2 cellular contexts compared by ENCODE assay signal in the genomic region with DNA sequence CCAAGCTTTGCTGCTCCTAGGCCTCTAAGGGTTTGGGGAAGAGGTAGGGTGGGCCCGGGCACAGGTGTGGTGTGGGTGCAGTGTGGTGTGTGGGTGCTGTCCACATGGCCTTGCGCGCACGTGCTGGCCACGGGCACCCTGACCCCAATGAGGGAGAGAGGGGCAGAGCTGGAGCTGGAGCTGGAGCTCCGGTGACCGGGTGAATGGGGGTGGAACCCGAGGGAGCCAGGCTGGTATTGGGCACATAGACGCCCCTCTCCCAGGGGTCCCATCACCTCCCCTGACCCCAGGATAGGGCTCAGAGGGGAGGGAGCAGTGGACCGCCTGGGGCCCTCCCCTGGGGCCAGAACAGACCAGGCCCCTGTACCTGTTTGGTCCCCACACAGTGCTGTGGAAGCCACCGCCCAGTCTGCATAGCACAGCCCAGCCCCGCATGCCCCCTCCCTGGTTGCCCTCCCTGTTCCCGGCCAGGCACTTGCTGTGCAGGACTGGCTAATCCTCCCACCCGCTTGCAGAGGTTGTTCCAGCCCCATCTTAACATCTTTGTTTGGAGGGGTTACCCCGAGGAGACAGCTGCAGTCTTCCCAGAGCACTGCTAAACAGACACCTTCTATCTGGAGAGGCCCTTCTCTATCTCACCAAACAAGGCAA.
TF ChIP-seq lines count a peak whose summit lies in the region.

No MANE protein-coding gene starts in this region.

TF ChIP-seq in IMR-90, 13 proteins besides CTCF, POLR2A, EP300 and RAD21:
- TF ChIP-seq MXI1 (IDR thresholded peaks at IDR 0.05; ENCODE audit: borderline replicate concordance, low read depth, low read length), result no peak
- TF ChIP-seq FOS (IDR thresholded peaks at IDR 0.05; ENCODE audit: low read depth, low read length), result no peak
- TF ChIP-seq NFE2L2 (IDR thresholded peaks at IDR 0.05; ENCODE audit: low read depth, low read length), result no peak
- TF ChIP-seq CHD1 (IDR thresholded peaks at IDR 0.05; ENCODE audit: low read depth, low read length), result no peak
- TF ChIP-seq, protein P1, sequence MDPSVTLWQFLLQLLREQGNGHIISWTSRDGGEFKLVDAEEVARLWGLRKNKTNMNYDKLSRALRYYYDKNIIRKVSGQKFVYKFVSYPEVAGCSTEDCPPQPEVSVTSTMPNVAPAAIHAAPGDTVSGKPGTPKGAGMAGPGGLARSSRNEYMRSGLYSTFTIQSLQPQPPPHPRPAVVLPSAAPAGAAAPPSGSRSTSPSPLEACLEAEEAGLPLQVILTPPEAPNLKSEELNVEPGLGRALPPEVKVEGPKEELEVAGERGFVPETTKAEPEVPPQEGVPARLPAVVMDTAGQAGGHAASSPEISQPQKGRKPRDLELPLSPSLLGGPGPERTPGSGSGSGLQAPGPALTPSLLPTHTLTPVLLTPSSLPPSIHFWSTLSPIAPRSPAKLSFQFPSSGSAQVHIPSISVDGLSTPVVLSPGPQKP (IDR thresholded peaks at IDR 0.05; ENCODE audit: borderline replicate concordance, low read depth, low read length), result no peak
- no peak for TF ChIP-seq MAFK (IDR thresholded peaks at IDR 0.05; ENCODE audit: low read depth, low read length)
- no peak for TF ChIP-seq RCOR1 (IDR thresholded peaks at IDR 0.05; ENCODE audit: insufficient replicate concordance, low read length)
- TF ChIP-seq BHLHE40 (IDR thresholded peaks at IDR 0.05; ENCODE audit: low read depth, low read length), result no peak
- no peak for TF ChIP-seq MAZ (IDR thresholded peaks at IDR 0.05; ENCODE audit: borderline replicate concordance, low read depth, low read length)
- no peak for TF ChIP-seq SMC3 (IDR thresholded peaks at IDR 0.05; ENCODE audit: low read depth, low read length)
- TF ChIP-seq, protein P2, sequence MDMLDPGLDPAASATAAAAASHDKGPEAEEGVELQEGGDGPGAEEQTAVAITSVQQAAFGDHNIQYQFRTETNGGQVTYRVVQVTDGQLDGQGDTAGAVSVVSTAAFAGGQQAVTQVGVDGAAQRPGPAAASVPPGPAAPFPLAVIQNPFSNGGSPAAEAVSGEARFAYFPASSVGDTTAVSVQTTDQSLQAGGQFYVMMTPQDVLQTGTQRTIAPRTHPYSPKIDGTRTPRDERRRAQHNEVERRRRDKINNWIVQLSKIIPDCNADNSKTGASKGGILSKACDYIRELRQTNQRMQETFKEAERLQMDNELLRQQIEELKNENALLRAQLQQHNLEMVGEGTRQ (IDR thresholded peaks at IDR 0.05; ENCODE audit: low read depth, low read length), result no peak
- TF ChIP-seq CEBPB (IDR thresholded peaks at IDR 0.05; ENCODE audit: low read depth, low read length), result no peak
- TF ChIP-seq RFX5 (IDR thresholded peaks at IDR 0.05; ENCODE audit: low read depth, low read length), result no peak

TF ChIP-seq in H1, 55 proteins besides CTCF, POLR2A, EP300 and RAD21:
- TF ChIP-seq GABPA (IDR thresholded peaks at IDR 0.05; ENCODE audit: borderline replicate concordance, insufficient read depth, low read length) (no peak), TAF1 (IDR thresholded peaks at IDR 0.05; ENCODE audit: low read depth, low read length) (no peak), SUZ12 (IDR thresholded peaks at IDR 0.05; ENCODE audit: low read length) (0 out of 2 replicates have a peak, but pooled peaks have one; percentile 34)
TF ChIP-seq in H1: peak in this region for 1.
